In genomic region chr2:227876536-227876882, GRCh38 we compare ENCODE assay signal across 1 cellular context.
TF ChIP-seq lines count a peak whose summit lies in the region.

No MANE protein-coding gene starts in this region.

TF ChIP-seq in endothelial cell of umbilical vein, 7 proteins besides CTCF, POLR2A, EP300 and RAD21:
- no peak for TF ChIP-seq POLR2AphosphoS5 (IDR thresholded peaks at IDR 0.05; ENCODE audit: insufficient read depth, low read depth, low read length)
- no peak for TF ChIP-seq FOS (IDR thresholded peaks at IDR 0.05; ENCODE audit: borderline replicate concordance, insufficient read depth, low read length)
- no peak for TF ChIP-seq JUN (IDR thresholded peaks at IDR 0.05; ENCODE audit: borderline replicate concordance, insufficient read depth, insufficient read length, low read depth)
- TF ChIP-seq MYC (IDR thresholded peaks at IDR 0.05; ENCODE audit: low read depth, low read length) = no peak
- no peak for TF ChIP-seq GATA2 (IDR thresholded peaks at IDR 0.05; ENCODE audit: insufficient read depth, insufficient read length, low read depth, low read length)
- no peak for TF ChIP-seq EZH2 (IDR thresholded peaks at IDR 0.05; ENCODE audit: borderline replicate concordance, low read depth, low read length, severe bottlenecking)
TF ChIP-seq in endothelial cell of umbilical vein: peak in this region for 0.
